In genomic region chr3:52774901-52775864, GRCh38 we compare ENCODE assay signal across 15 cellular contexts. TPM values are rescaled to one million over a fixed set of nuclear protein-coding genes. Genes with fewer than 3 reads are reported as not detected.
DNase-seq lines count a peak whose midpoint lies in the region; ATAC-seq, FAIRE-seq and TF ChIP-seq lines count a peak whose summit lies in the region.
"Had no signal": no experiment of that assay in that cellular context is flagged by ENCODE, and none has a peak within 500 bp of the region (broad histone marks: within the 10 kb centered on the region; RNA-seq: fewer than 3 reads in every experiment).

No MANE protein-coding gene starts in this region.

- DNase-seq in DMS79 (lab: John Stamatoyannopoulos, UW) (peak; percentile 7), NCI-H1092 treated with DMSO at 0.1 percent for 48 hours (lab: John Stamatoyannopoulos, UW) (peak; percentile 47), choroid plexus epithelial cell (ENCODE audit: low read depth) (peak; percentile 18), pancreas (peak in 5 of 6 donors; percentile 18 to 72 (median 59)), globus pallidus (ENCODE audit: low spot score) (no peak)
- no peak for DNase-seq in activated CD4-positive, alpha-beta T cell treated with anti-CD3 and anti-CD28 coated beads, Interleukin-2, amount 50 U/mL, for 48 hours
- DNase-seq in activated CD4-positive, alpha-beta T cell treated with anti-CD3 and anti-CD28 coated beads for 36 hours, result no peak
- DNase-seq: effector CD8-positive, alpha-beta T cell; PC-3; T-helper 2 cell had no signal

- no peaks in the 10 kb centered on the region for H3K27me3 ChIP-seq in pancreas
- H3K27me3 ChIP-seq: heart left ventricle had no signal

- no peak overlapping the region for H3K4me3 Mint-ChIP-seq in activated CD4-positive, alpha-beta T cell treated with anti-CD3 and anti-CD28 coated beads for 36 hours

- TF ChIP-seq CTCF in choroid plexus epithelial cell (conservative IDR thresholded peaks at IDR 0.05; ENCODE audit: low read depth, low read length) (no peak), pancreas (IDR thresholded peaks at IDR 0.05) (no peak)

- H3K27me3 Mint-ChIP-seq in activated CD4-positive, alpha-beta T cell treated with anti-CD3 and anti-CD28 coated beads for 36 hours, result no peaks in the 10 kb centered on the region

- ATAC-seq in pancreas (peak in 1 of 4 donors; percentile 11), GM18867 (IDR thresholded peaks at IDR 0.05; ENCODE audit: unreplicated experiment) (no peak)
- no peak for ATAC-seq in activated CD4-positive, alpha-beta T cell treated with anti-CD3 and anti-CD28 coated beads for 36 hours
- ATAC-seq: heart left ventricle, PC-3 had no signal

- CTCF ChIA-PET in activated CD4-positive, alpha-beta T cell treated with anti-CD3 and anti-CD28 coated beads for 36 hours (lab: Charles Lee), result interaction anchor here (0.9 kb wide), 1 partner anchor 335 kb away, joined by 4 read pairs; no protein-coding TSS in a partner anchor

- no peaks in the 10 kb centered on the region for H3K36me3 ChIP-seq in pancreas
- H3K36me3 ChIP-seq: heart left ventricle had no signal

- H3K4me1 ChIP-seq in pancreas, result peaks cover 0 to under 1% (median 0%) of the 10 kb centered on the region in 3 donors

- no peaks in the 10 kb centered on the region for H3K9me3 ChIP-seq in pancreas
- H3K9me3 ChIP-seq: heart left ventricle had no signal

- intact Hi-C loops in pancreas (cut with DNase I), result no loop called here
- intact Hi-C loops in activated CD4-positive, alpha-beta T cell treated with anti-CD3 and anti-CD28 coated beads for 36 hours (cut with DNase I, micrococcal nuclease), result no loop called here

- POLR2A ChIA-PET in activated CD4-positive, alpha-beta T cell treated with anti-CD3 and anti-CD28 coated beads for 36 hours (lab: Charles Lee), result no interaction called here

- H3K27ac ChIP-seq in pancreas, result peak overlapping the region in 2 of 4 donors; percentile 51 to 55
- H3K27ac ChIP-seq: heart left ventricle had no signal

- H3K9me3 Mint-ChIP-seq in activated CD4-positive, alpha-beta T cell treated with anti-CD3 and anti-CD28 coated beads for 36 hours (ENCODE audit: low read depth), result no peaks in the 10 kb centered on the region

- H3K27ac Mint-ChIP-seq in activated CD4-positive, alpha-beta T cell treated with anti-CD3 and anti-CD28 coated beads for 36 hours, result no peak overlapping the region

- no peak for FAIRE-seq in pancreas (lab: Jason Lieb, UNC)

- H3K36me3 Mint-ChIP-seq in activated CD4-positive, alpha-beta T cell treated with anti-CD3 and anti-CD28 coated beads for 36 hours (ENCODE audit: low read depth), result no peaks in the 10 kb centered on the region

- WGBS in pancreas, 2 donors, result 26 to 28% methylated on average over 6 of the region's 6 CpGs

- peaks cover 3% of the 10 kb centered on the region for H3K4me1 Mint-ChIP-seq in activated CD4-positive, alpha-beta T cell treated with anti-CD3 and anti-CD28 coated beads for 36 hours

- H3K4me3 ChIP-seq in choroid plexus epithelial cell (ENCODE audit: low read depth, low read length), result no peak overlapping the region
- H3K4me3 ChIP-seq in pancreas, result no peak overlapping the region
- H3K4me3 ChIP-seq: heart left ventricle had no signal

RNA-seq across cellular contexts. Expression of gene ITIH1, which starts 2.2 kb away (rescaled TPM):
- total RNA-seq in pancreas, result 1 to 10 TPM in 1 of 6 donors, under 1 TPM in 4, not detected in 1; 0.32 to 1.9 (median 0.43) TPM
- 1 to 10 TPM; 1.1 to 1.2 TPM for polyA plus RNA-seq in pancreas
- total RNA-seq in activated CD4-positive, alpha-beta T cell treated with anti-CD3 and anti-CD28 coated beads for 36 hours, result not detected
- total RNA-seq: H4, lung microvascular endothelial cell, PC-3, pulmonary artery endothelial cell had no signal

RNA-seq across cellular contexts. Expression of gene NEK4, which starts 4.4 kb away (rescaled TPM):
- total RNA-seq in pancreas, result 10 to 100 TPM; 12.2 to 22.0 (median 16.1) TPM
- polyA plus RNA-seq in pancreas, result 1 to 10 TPM; 4.0 to 5.0 TPM
- 10 to 100 TPM; 19.1 to 21.4 TPM for total RNA-seq in activated CD4-positive, alpha-beta T cell treated with anti-CD3 and anti-CD28 coated beads for 36 hours

RNA-seq across cellular contexts. Expression of gene ITIH3, which starts 19.4 kb away (rescaled TPM):
- total RNA-seq in pancreas, result 1 to 10 TPM in 1 of 6 donors, under 1 TPM in 3, not detected in 2; 0.29 to 1.9 (median 0.72) TPM
- polyA plus RNA-seq in pancreas, result 1 to 10 TPM; 1.7 to 2.1 TPM
- total RNA-seq in activated CD4-positive, alpha-beta T cell treated with anti-CD3 and anti-CD28 coated beads for 36 hours, result not detected
- total RNA-seq: H4, PC-3, pulmonary artery endothelial cell had no signal

RNA-seq across cellular contexts. Expression of gene ITIH4, which starts 55.3 kb away (rescaled TPM):
- 100 to 1,000 TPM in 2 of 6 donors, 10 to 100 TPM in 4; 16.2 to 276 (median 77.1) TPM for total RNA-seq in pancreas
- polyA plus RNA-seq in pancreas, result 100 to 1,000 TPM in 1 of 2 donors, 10 to 100 TPM in 1; 64.3 to 249 TPM
- total RNA-seq in activated CD4-positive, alpha-beta T cell treated with anti-CD3 and anti-CD28 coated beads for 36 hours, result 1 to 10 TPM; 4.0 to 6.5 TPM

RNA-seq across cellular contexts. Expression of gene MUSTN1, which starts 59.6 kb away (rescaled TPM):
- under 1 TPM in 3 of 6 donors, not detected in 3; 0.42 to 0.55 (median 0.47) TPM for total RNA-seq in pancreas
- 10 to 100 TPM; 35.2 to 63.7 TPM for polyA plus RNA-seq in pancreas
- 1 to 10 TPM in 1 of 2 experiments, not detected in 1; 2.8 TPM for total RNA-seq in activated CD4-positive, alpha-beta T cell treated with anti-CD3 and anti-CD28 coated beads for 36 hours
- total RNA-seq: H4, pulmonary artery endothelial cell had no signal

Comparison
In these comparisons a context has a peak if more than half of its experiments do, and no peak if none do; other contexts are left out.
1. DNase-seq: peak in DMS79 (single experiment), NCI-H1092 treated with DMSO at 0.1 percent for 48 hours (single experiment), choroid plexus epithelial cell (single experiment) and pancreas (5 of 6); none in activated CD4-positive, alpha-beta T cell treated with anti-CD3 and anti-CD28 coated beads, Interleukin-2, amount 50 U/mL, for 48 hours (0 of 2), globus pallidus (single experiment) and activated CD4-positive, alpha-beta T cell treated with anti-CD3 and anti-CD28 coated beads for 36 hours (single experiment).